ENCODE assay signal across 1 cellular context in genomic region chr11:409600-410471, GRCh38.
A peak's percentile ranks its signal among the peaks of the same experiment; 100 is the strongest.
TF ChIP-seq lines count a peak whose summit lies in the region.

No MANE protein-coding gene starts in this region.

TF ChIP-seq in HepG2, 621 proteins besides CTCF, POLR2A, EP300 and RAD21 (continued from another document and continues in another):
- TF ChIP-seq ELF1 (CRISPR knock-in tag; IDR thresholded peaks at IDR 0.05) (no peak), ZNF816 (CRISPR knock-in tag; IDR thresholded peaks at IDR 0.05; ENCODE audit: borderline replicate concordance) (no peak), ZNF160 (CRISPR knock-in tag; IDR thresholded peaks at IDR 0.05) (no peak), ZNF501 (CRISPR knock-in tag; IDR thresholded peaks at IDR 0.05) (peak; percentile 51; the same call in 1 of the 2 replicates), ZNF24 (IDR thresholded peaks at IDR 0.05) (no peak), TOPORS (CRISPR knock-in tag; IDR thresholded peaks at IDR 0.05) (no peak), ZNF30 (CRISPR knock-in tag; IDR thresholded peaks at IDR 0.05) (no peak), ETS1 (CRISPR knock-in tag; IDR thresholded peaks at IDR 0.05) (no peak), SUZ12 (IDR thresholded peaks at IDR 0.05; ENCODE audit: low read depth, low read length) (no peak), ZSCAN25 (CRISPR knock-in tag; IDR thresholded peaks at IDR 0.05) (no peak), MBNL3 (CRISPR knock-in tag; conservative IDR thresholded peaks at IDR 0.05) (no peak), TBP (CRISPR knock-in tag; IDR thresholded peaks at IDR 0.05) (no peak), CBX1 (IDR thresholded peaks at IDR 0.05; ENCODE audit: low read depth) (no peak), XRCC5 (optimal IDR thresholded peaks at IDR 0.05; ENCODE audit: low read length) (peak; percentile 3), MAF1 (CRISPR knock-in tag; IDR thresholded peaks at IDR 0.05; ENCODE audit: borderline replicate concordance) (no peak), POLR2AphosphoS5 (IDR thresholded peaks at IDR 0.05; ENCODE audit: low read depth, low read length) (0 out of 2 replicates have a peak, but pooled peaks have one; percentile 35), ZNF225 (CRISPR knock-in tag; IDR thresholded peaks at IDR 0.05) (no peak), ZNF224 (CRISPR knock-in tag; IDR thresholded peaks at IDR 0.05) (no peak), HNF4G (IDR thresholded peaks at IDR 0.05; ENCODE audit: borderline replicate concordance, low read depth, low read length) (peak; percentile 49; the same call in 1 of the 2 replicates), HNF4G (CRISPR knock-in tag; IDR thresholded peaks at IDR 0.05; ENCODE audit: borderline replicate concordance, low read depth) (peak; percentile 58; the same call in 1 of the 2 replicates), ZNF232 (CRISPR knock-in tag; IDR thresholded peaks at IDR 0.05; ENCODE audit: borderline replicate concordance) (no peak), KDM5B (CRISPR knock-in tag; IDR thresholded peaks at IDR 0.05; ENCODE audit: borderline replicate concordance) (peak; percentile 70; the same call in 1 of the 2 replicates), ZBTB21 (CRISPR knock-in tag; IDR thresholded peaks at IDR 0.05) (no peak), HINFP (CRISPR knock-in tag; IDR thresholded peaks at IDR 0.05; ENCODE audit: low read depth) (no peak; the same call in 1 of the 2 replicates), ZSCAN9 (CRISPR knock-in tag; IDR thresholded peaks at IDR 0.05; ENCODE audit: borderline replicate concordance) (0 out of 2 replicates have a peak, but pooled peaks have one; percentile 48), ZNF101 (CRISPR knock-in tag; IDR thresholded peaks at IDR 0.05; ENCODE audit: borderline replicate concordance, low read depth) (no peak), BRD4 (CRISPR knock-in tag; IDR thresholded peaks at IDR 0.05) (peak; percentile 76; the same call in 1 of the 2 replicates), ZNF281 (CRISPR knock-in tag; IDR thresholded peaks at IDR 0.05; ENCODE audit: borderline replicate concordance) (peak; percentile 66; the same call in 1 of the 2 replicates), ZNF605 (CRISPR knock-in tag; IDR thresholded peaks at IDR 0.05) (no peak), ZBTB46 (CRISPR knock-in tag; IDR thresholded peaks at IDR 0.05; ENCODE audit: borderline replicate concordance) (no peak), CHD4 (IDR thresholded peaks at IDR 0.05; ENCODE audit: borderline replicate concordance, low read length) (no peak), ZNF570 (CRISPR knock-in tag; IDR thresholded peaks at IDR 0.05; ENCODE audit: borderline replicate concordance) (no peak), ZNF549 (CRISPR knock-in tag; IDR thresholded peaks at IDR 0.05) (no peak), SMAD9 (CRISPR knock-in tag; IDR thresholded peaks at IDR 0.05) (no peak; the same call in 1 of the 2 replicates), ZNF354B (CRISPR knock-in tag; IDR thresholded peaks at IDR 0.05) (0 out of 2 replicates have a peak, but pooled peaks have one; percentile 58), NFYB (CRISPR knock-in tag; IDR thresholded peaks at IDR 0.05) (no peak), ZBTB33 (CRISPR knock-in tag; IDR thresholded peaks at IDR 0.05) (no peak), THAP7 (CRISPR knock-in tag; IDR thresholded peaks at IDR 0.05) (no peak; the same call in 1 of the 2 replicates), ZNF430 (CRISPR knock-in tag; IDR thresholded peaks at IDR 0.05) (peak; percentile 22; the same call in 1 of the 2 replicates), ZNF704 (CRISPR knock-in tag; IDR thresholded peaks at IDR 0.05; ENCODE audit: borderline replicate concordance) (0 out of 2 replicates have a peak, but pooled peaks have one; percentile 48)
- TF ChIP-seq, protein P1, sequence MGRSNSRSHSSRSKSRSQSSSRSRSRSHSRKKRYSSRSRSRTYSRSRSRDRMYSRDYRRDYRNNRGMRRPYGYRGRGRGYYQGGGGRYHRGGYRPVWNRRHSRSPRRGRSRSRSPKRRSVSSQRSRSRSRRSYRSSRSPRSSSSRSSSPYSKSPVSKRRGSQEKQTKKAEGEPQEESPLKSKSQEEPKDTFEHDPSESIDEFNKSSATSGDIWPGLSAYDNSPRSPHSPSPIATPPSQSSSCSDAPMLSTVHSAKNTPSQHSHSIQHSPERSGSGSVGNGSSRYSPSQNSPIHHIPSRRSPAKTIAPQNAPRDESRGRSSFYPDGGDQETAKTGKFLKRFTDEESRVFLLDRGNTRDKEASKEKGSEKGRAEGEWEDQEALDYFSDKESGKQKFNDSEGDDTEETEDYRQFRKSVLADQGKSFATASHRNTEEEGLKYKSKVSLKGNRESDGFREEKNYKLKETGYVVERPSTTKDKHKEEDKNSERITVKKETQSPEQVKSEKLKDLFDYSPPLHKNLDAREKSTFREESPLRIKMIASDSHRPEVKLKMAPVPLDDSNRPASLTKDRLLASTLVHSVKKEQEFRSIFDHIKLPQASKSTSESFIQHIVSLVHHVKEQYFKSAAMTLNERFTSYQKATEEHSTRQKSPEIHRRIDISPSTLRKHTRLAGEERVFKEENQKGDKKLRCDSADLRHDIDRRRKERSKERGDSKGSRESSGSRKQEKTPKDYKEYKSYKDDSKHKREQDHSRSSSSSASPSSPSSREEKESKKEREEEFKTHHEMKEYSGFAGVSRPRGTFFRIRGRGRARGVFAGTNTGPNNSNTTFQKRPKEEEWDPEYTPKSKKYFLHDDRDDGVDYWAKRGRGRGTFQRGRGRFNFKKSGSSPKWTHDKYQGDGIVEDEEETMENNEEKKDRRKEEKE (IDR thresholded peaks at IDR 0.05) = no peak
- TF ChIP-seq, protein P2, sequence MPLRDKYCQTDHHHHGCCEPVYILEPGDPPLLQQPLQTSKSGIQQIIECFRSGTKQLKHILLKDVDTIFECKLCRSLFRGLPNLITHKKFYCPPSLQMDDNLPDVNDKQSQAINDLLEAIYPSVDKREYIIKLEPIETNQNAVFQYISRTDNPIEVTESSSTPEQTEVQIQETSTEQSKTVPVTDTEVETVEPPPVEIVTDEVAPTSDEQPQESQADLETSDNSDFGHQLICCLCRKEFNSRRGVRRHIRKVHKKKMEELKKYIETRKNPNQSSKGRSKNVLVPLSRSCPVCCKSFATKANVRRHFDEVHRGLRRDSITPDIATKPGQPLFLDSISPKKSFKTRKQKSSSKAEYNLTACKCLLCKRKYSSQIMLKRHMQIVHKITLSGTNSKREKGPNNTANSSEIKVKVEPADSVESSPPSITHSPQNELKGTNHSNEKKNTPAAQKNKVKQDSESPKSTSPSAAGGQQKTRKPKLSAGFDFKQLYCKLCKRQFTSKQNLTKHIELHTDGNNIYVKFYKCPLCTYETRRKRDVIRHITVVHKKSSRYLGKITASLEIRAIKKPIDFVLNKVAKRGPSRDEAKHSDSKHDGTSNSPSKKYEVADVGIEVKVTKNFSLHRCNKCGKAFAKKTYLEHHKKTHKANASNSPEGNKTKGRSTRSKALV (CRISPR knock-in tag; IDR thresholded peaks at IDR 0.05) = peak; percentile 78
- TF ChIP-seq, protein P3, sequence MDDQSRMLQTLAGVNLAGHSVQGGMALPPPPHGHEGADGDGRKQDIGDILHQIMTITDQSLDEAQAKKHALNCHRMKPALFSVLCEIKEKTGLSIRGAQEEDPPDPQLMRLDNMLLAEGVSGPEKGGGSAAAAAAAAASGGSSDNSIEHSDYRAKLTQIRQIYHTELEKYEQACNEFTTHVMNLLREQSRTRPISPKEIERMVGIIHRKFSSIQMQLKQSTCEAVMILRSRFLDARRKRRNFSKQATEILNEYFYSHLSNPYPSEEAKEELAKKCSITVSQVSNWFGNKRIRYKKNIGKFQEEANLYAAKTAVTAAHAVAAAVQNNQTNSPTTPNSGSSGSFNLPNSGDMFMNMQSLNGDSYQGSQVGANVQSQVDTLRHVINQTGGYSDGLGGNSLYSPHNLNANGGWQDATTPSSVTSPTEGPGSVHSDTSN (CRISPR knock-in tag; IDR thresholded peaks at IDR 0.05; ENCODE audit: borderline replicate concordance) = no peak
- TF ChIP-seq, protein P4, sequence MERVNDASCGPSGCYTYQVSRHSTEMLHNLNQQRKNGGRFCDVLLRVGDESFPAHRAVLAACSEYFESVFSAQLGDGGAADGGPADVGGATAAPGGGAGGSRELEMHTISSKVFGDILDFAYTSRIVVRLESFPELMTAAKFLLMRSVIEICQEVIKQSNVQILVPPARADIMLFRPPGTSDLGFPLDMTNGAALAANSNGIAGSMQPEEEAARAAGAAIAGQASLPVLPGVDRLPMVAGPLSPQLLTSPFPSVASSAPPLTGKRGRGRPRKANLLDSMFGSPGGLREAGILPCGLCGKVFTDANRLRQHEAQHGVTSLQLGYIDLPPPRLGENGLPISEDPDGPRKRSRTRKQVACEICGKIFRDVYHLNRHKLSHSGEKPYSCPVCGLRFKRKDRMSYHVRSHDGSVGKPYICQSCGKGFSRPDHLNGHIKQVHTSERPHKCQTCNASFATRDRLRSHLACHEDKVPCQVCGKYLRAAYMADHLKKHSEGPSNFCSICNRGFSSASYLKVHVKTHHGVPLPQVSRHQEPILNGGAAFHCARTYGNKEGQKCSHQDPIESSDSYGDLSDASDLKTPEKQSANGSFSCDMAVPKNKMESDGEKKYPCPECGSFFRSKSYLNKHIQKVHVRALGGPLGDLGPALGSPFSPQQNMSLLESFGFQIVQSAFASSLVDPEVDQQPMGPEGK (CRISPR knock-in tag; IDR thresholded peaks at IDR 0.05) = peak; percentile 33
